ENCODE assay signal across 1 cellular context in genomic region chr6:90285611-90286381, GRCh38.
TF ChIP-seq lines count a peak whose summit lies in the region.

No MANE protein-coding gene starts in this region.

TF ChIP-seq in K562, 482 proteins besides CTCF, POLR2A, EP300 and RAD21 (continued from another document):
- no peak for TF ChIP-seq ZMIZ1 (IDR thresholded peaks at IDR 0.05; ENCODE audit: low read depth in 2 of 2, low read length in 2 of 2)
- TF ChIP-seq PTBP1 (IDR thresholded peaks at IDR 0.05; ENCODE audit: low read depth, low read length) = no peak
- TF ChIP-seq ZNF324 (CRISPR knock-in tag; IDR thresholded peaks at IDR 0.05) = no peak
- no peak for TF ChIP-seq PREB (CRISPR knock-in tag; IDR thresholded peaks at IDR 0.05)
- no peak for TF ChIP-seq STAT5A (IDR thresholded peaks at IDR 0.05; ENCODE audit: borderline replicate concordance, low read length)
- TF ChIP-seq BRF2 (IDR thresholded peaks at IDR 0.05; ENCODE audit: borderline replicate concordance, insufficient read depth, insufficient read length) = no peak
- no peak for TF ChIP-seq HDAC3 (IDR thresholded peaks at IDR 0.05; ENCODE audit: borderline replicate concordance, partially characterized antibody)
- no peak for TF ChIP-seq RFX5 (IDR thresholded peaks at IDR 0.05; ENCODE audit: low read depth, low read length)
- TF ChIP-seq ZNF609 (CRISPR knock-in tag; IDR thresholded peaks at IDR 0.05; ENCODE audit: borderline replicate concordance) = no peak
- no peak for TF ChIP-seq HBP1 (CRISPR knock-in tag; IDR thresholded peaks at IDR 0.05)
- TF ChIP-seq HOXB6 (CRISPR knock-in tag; IDR thresholded peaks at IDR 0.05; ENCODE audit: borderline replicate concordance) = no peak
- no peak for TF ChIP-seq ZNF274 (IDR thresholded peaks at IDR 0.05; ENCODE audit: borderline replicate concordance, low read depth, low read length)
- no peak for TF ChIP-seq ELK3 (CRISPR knock-in tag; IDR thresholded peaks at IDR 0.05)
- no peak for TF ChIP-seq ZBTB17 (CRISPR knock-in tag; IDR thresholded peaks at IDR 0.05)
- 0 out of 2 replicates have a peak, but pooled peaks have one; percentile 41 for TF ChIP-seq CXXC5 (CRISPR knock-in tag; IDR thresholded peaks at IDR 0.05)
- TF ChIP-seq CHD7 (IDR thresholded peaks at IDR 0.05; ENCODE audit: low read depth, low read length) = no peak
